In genomic region chr4:150574678-150575077, GRCh38 we compare ENCODE assay signal across 17 cellular contexts. TPM values are rescaled to one million over a fixed set of nuclear protein-coding genes. Genes with fewer than 3 reads are reported as not detected.
DNase-seq lines count a peak whose midpoint lies in the region; FAIRE-seq and TF ChIP-seq lines count a peak whose summit lies in the region.
"Had no signal": no experiment of that assay in that cellular context is flagged by ENCODE, and none has a peak within 500 bp of the region (broad histone marks: within the 10 kb centered on the region; RNA-seq: fewer than 3 reads in every experiment).

No MANE protein-coding gene starts in this region.

- no peak for TF ChIP-seq EP300 in transverse colon (IDR thresholded peaks at IDR 0.05; ENCODE audit: low read depth)

- H3K27me3 ChIP-seq in muscle layer of duodenum (ENCODE audit: low read depth, low read length) = no peaks in the 10 kb centered on the region
- H3K27me3 ChIP-seq in transverse colon = no peaks in the 10 kb centered on the region
- no peaks in the 10 kb centered on the region for H3K27me3 ChIP-seq in MG63

- peak; percentile 24 for FAIRE-seq in GM12892 (lab: Jason Lieb, UNC)
- FAIRE-seq: A204.1, GM12878, H54 had no signal

- H3K9me3 Mint-ChIP-seq in activated naive CD8-positive, alpha-beta T cell treated with anti-CD3 and anti-CD28 coated beads for 36 hours = no peaks in the 10 kb centered on the region
- H3K9me3 Mint-ChIP-seq: CD8-positive, alpha-beta T cell had no signal

- TF ChIP-seq POLR2A in GM12892 (IDR thresholded peaks at IDR 0.05; ENCODE audit: low read depth, low read length) (no peak), transverse colon (IDR thresholded peaks at IDR 0.05) (no peak)

- no peak overlapping the region for H3K4me3 Mint-ChIP-seq in activated naive CD8-positive, alpha-beta T cell treated with anti-CD3 and anti-CD28 coated beads for 36 hours
- H3K4me3 Mint-ChIP-seq: CD14-positive monocyte; CD8-positive, alpha-beta T cell had no signal

- 75 to 100% methylated on average over 1 to 3 of the region's 3 CpGs for WGBS in transverse colon (ENCODE audit: low coverage in 1 of 2), 2 donors

- H3K27ac ChIP-seq in muscle layer of duodenum (ENCODE audit: low read length) (peak overlapping the region; percentile 20), transverse colon (peak overlapping the region; percentile 70 to 89 (median 84))
- H3K27ac ChIP-seq: GM23248 had no signal

- H3K36me3 Mint-ChIP-seq in activated naive CD8-positive, alpha-beta T cell treated with anti-CD3 and anti-CD28 coated beads for 36 hours = peaks cover 11% of the 10 kb centered on the region

- intact Hi-C loops in transverse colon (cut with DNase I; ENCODE audit: low total_unique reads) = no loop called here

- no peaks in the 10 kb centered on the region for H3K27me3 Mint-ChIP-seq in activated naive CD8-positive, alpha-beta T cell treated with anti-CD3 and anti-CD28 coated beads for 36 hours

- H3K4me3 ChIP-seq in muscle layer of duodenum (ENCODE audit: low read depth in 1 of 2, low read length in 2 of 2) (no peak overlapping the region), transverse colon (no peak overlapping the region), MG63 (no peak overlapping the region)
- H3K4me3 ChIP-seq: GM12878, GM23248 had no signal

- no peak overlapping the region for H3K27ac Mint-ChIP-seq in activated naive CD8-positive, alpha-beta T cell treated with anti-CD3 and anti-CD28 coated beads for 36 hours
- H3K27ac Mint-ChIP-seq: CD14-positive monocyte; CD8-positive, alpha-beta T cell had no signal

- H3K36me3 ChIP-seq in muscle layer of duodenum (ENCODE audit: control insufficient read depth in 1 of 2, insufficient read depth in 2 of 2, low read length in 2 of 2) = no peaks in the 10 kb centered on the region
- H3K36me3 ChIP-seq in transverse colon = no peaks in the 10 kb centered on the region
- H3K36me3 ChIP-seq in MG63 = no peaks in the 10 kb centered on the region

- no peak for TF ChIP-seq CTCF in transverse colon (IDR thresholded peaks at IDR 0.05)

- H3K9me3 ChIP-seq in muscle layer of duodenum (ENCODE audit: control insufficient read depth in 1 of 2, low read length in 2 of 2) = no peaks in the 10 kb centered on the region
- H3K9me3 ChIP-seq in transverse colon = no peaks in the 10 kb centered on the region
- H3K9me3 ChIP-seq in MG63 = no peaks in the 10 kb centered on the region

- H3K4me1 Mint-ChIP-seq in activated naive CD8-positive, alpha-beta T cell treated with anti-CD3 and anti-CD28 coated beads for 36 hours = peaks cover 11% of the 10 kb centered on the region
- H3K4me1 Mint-ChIP-seq: CD14-positive monocyte had no signal

- DNase-seq in GM12892 (ENCODE audit: insufficient read length) (no peak), SK-N-DZ (ENCODE audit: low spot score) (peak; percentile 53), transverse colon (no peak), MG63 (no peak), NCI-H1092 (lab: John Stamatoyannopoulos, UW) (no peak)
- DNase-seq in activated naive CD8-positive, alpha-beta T cell treated with anti-CD3 and anti-CD28 coated beads for 36 hours = no peak
- DNase-seq: CD8-positive, alpha-beta T cell; COR-L47; DMS79; GM23248 had no signal

- in situ Hi-C loops in transverse colon (cut with MboI; ENCODE audit: low pct_ligation_motif_present in 1 of 4, low pct_unique_long_range_greater_than_20kb in 1 of 4, low sequenced_read_pairs in 3 of 4) = loop anchor here in 1 of 4 donors (25.0 kb wide), 1 partner anchor 262 kb away; no protein-coding TSS in a partner anchor

- H3K4me1 ChIP-seq in muscle layer of duodenum (ENCODE audit: control insufficient read depth in 1 of 2, insufficient read depth in 2 of 2, low read length in 2 of 2) = peaks cover 5 to 18% of the 10 kb centered on the region in 2 donors
- H3K4me1 ChIP-seq in transverse colon = peaks cover 0 to 24% (median 7%) of the 10 kb centered on the region in 4 donors

RNA-seq across cellular contexts. Expression of gene MAB21L2, which starts 7.3 kb away (rescaled TPM):
- polyA plus RNA-seq in GM12892 (2012; ENCODE audit: missing spikeins) = 0.45 TPM
- 139 and 144 TPM in 2 replicates for polyA plus RNA-seq in SK-N-DZ (2014; cell fraction: cytosol; rRNA removed)
- polyA plus RNA-seq in SK-N-DZ (2014; cell fraction: nucleus; rRNA removed) = 62.9 and 68.9 TPM in 2 replicates
- 100 to 1,000 TPM in 1 of 4 donors, 10 to 100 TPM in 3; 63.0 to 106 (median 78.9) TPM for total RNA-seq in transverse colon
- total RNA-seq in MG63 (2014; rRNA removed; shearing (Covaris generic); ENCODE audit: low replicate concordance) = 0.07 TPM in 1 of 2 replicates, not detected in the other
- not detected for total RNA-seq in activated naive CD8-positive, alpha-beta T cell treated with anti-CD3 and anti-CD28 coated beads for 36 hours
- total RNA-seq: CD8-positive, alpha-beta T cell; G401; GM12878; GM23248 had no signal
- polyA plus RNA-seq: BJ, CD14-positive monocyte, GM23248 had no signal

Comparison
In these comparisons a context has a peak if more than half of its experiments do, and no peak if none do; other contexts are left out.
1. RNA of gene MAB21L2, which starts 7.3 kb away (total RNA-seq): 63.0 to 106 TPM in transverse colon; 0.07 TPM in MG63 and not detected in activated naive CD8-positive, alpha-beta T cell treated with anti-CD3 and anti-CD28 coated beads for 36 hours; every median in the first group is over 10 times any median in the second.